In the genomic region with DNA sequence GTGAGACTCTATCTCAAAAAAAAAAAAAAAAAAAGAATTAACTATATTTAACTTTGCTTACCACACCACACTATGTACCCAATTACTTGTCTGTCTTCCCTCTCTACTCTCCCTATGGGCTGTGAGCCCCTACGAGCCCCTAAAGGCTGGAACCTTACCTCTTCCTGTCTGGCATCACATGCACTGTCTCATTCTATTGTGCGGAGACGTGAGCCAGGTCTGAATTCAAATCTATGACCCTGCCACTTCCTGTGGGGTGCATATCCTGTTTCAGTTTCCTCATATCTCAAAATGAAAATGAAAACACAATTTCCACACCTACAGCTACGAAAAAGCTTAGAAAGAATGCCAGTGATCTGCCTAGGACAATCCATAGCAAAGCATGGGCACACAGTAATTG, we compare ENCODE assay signal across 7 cellular contexts. TPM values are rescaled to one million over a fixed set of nuclear protein-coding genes. Genes with fewer than 3 reads are reported as not detected.
A peak's percentile ranks its signal among the peaks of the same experiment; 100 is the strongest.
DNase-seq lines count a peak whose midpoint lies in the region; ATAC-seq and TF ChIP-seq lines count a peak whose summit lies in the region.

No MANE protein-coding gene starts in this region.

- no peaks in the 10 kb centered on the region for H3K27me3 ChIP-seq in heart right ventricle

- DNase-seq in activated CD4-positive, alpha-beta T cell treated with anti-CD3 and anti-CD28 coated beads, Interleukin-2, amount 50 U/mL, for 48 hours, result peak; percentile 24 to 37
- DNase-seq in heart right ventricle, result peak in 1 of 2 donors; percentile 21
- DNase-seq in stimulated activated naive CD8-positive, alpha-beta T cell treated with anti-CD3 and anti-CD28 coated beads, Interleukin-15, Interleukin-2, amounts not matched to agents 100 U/mL and 50 U/mL, for 24 hours, result peak; percentile 30
- DNase-seq in NCI-H1092 (lab: John Stamatoyannopoulos, UW), result no peak
- no peak for DNase-seq in GOT3 (lab: John Stamatoyannopoulos, UW)

- peak overlapping the region in 6 of 10 donors; percentile 10 to 36 (median 22) for H3K4me3 ChIP-seq in heart right ventricle

- peak overlapping the region in 5 of 10 donors; percentile 5 to 79 (median 27) for H3K27ac ChIP-seq in heart right ventricle

- ATAC-seq in GM19463 (IDR thresholded peaks at IDR 0.05; ENCODE audit: unreplicated experiment) (peak; percentile 53), HG03432 (IDR thresholded peaks at IDR 0.05; ENCODE audit: unreplicated experiment) (peak; percentile 55), heart right ventricle (peak in 7 of 8 donors; percentile 47 to 86 (median 71))
- peak; percentile 93 for ATAC-seq in stimulated activated naive CD8-positive, alpha-beta T cell treated with anti-CD3 and anti-CD28 coated beads, Interleukin-15, Interleukin-2, amounts not matched to agents 100 U/mL and 50 U/mL, for 24 hours

- WGBS in heart right ventricle, 2 donors, result 42 to 57% methylated on average over 4 of the region's 4 CpGs

- TF ChIP-seq CTCF in heart right ventricle (IDR thresholded peaks at IDR 0.05), result no peak

- H3K9me3 ChIP-seq in heart right ventricle, result no peaks in the 10 kb centered on the region

- peaks cover 0 to 31% (median 0%) of the 10 kb centered on the region in 9 donors for H3K4me1 ChIP-seq in heart right ventricle

- no peaks in the 10 kb centered on the region for H3K36me3 ChIP-seq in heart right ventricle

- intact Hi-C loops in heart right ventricle (cut with DNase I), result no loop called here

RNA-seq across cellular contexts. Expression of a gene that starts 42.9 kb away (rescaled TPM):
- 1 to 10 TPM in 6 of 10 donors, under 1 TPM in 4; 0.27 to 1.5 (median 1.1) TPM for total RNA-seq in heart right ventricle
- 1 to 10 TPM in 1 of 2 donors, under 1 TPM in 1; 0.88 to 2.1 TPM for polyA plus RNA-seq in heart right ventricle

Comparison
In these comparisons a context has a peak if more than half of its experiments do, and no peak if none do; other contexts are left out.
1. DNase-seq: peak in activated CD4-positive, alpha-beta T cell treated with anti-CD3 and anti-CD28 coated beads, Interleukin-2, amount 50 U/mL, for 48 hours (2 of 2) and stimulated activated naive CD8-positive, alpha-beta T cell treated with anti-CD3 and anti-CD28 coated beads, Interleukin-15, Interleukin-2, amounts not matched to agents 100 U/mL and 50 U/mL, for 24 hours (single experiment); none in NCI-H1092 (single experiment) and GOT3 (single experiment).
2. Peak in every context shown above with its lines, with median percentiles within 50 percentile points of each other: ATAC-seq.